ENCODE assay signal across 25 cellular contexts in the genomic region with DNA sequence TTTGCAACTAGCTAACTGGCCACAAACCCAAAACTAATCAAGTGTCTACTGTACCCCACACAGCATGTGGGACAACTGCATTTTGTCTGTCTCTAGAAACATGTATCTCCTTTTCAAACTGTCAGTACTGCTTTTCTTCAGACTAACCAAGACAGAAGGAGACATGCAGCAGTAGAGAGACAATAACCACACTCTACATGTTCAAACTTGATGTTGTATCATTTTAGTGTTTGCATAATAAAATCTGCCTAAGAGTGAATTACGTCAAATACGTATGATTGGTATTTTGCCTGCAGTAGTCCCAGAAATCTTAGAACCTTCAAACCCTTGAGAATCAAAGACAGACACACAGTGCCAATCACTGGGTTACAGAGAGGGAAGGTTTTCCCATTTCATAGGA. TPM values are rescaled to one million over a fixed set of nuclear protein-coding genes. Genes with fewer than 3 reads are reported as not detected.
"Had no signal": no experiment of that assay in that cellular context is flagged by ENCODE, and none has a peak within 500 bp of the region (broad histone marks: within the 10 kb centered on the region; RNA-seq: fewer than 3 reads in every experiment).

No MANE protein-coding gene starts in this region.

- H3K4me3 Mint-ChIP-seq: immature natural killer cell; memory B cell; naive thymus-derived CD4-positive, alpha-beta T cell had no signal

- DNase-seq: dermis blood vessel endothelial cell; dorsolateral prefrontal cortex; effector CD4-positive, alpha-beta T cell; effector memory CD4-positive, alpha-beta T cell; esophagus squamous epithelium; foreskin fibroblast; heart left ventricle; hypothalamus; immature natural killer cell; islet precursor cell; left cardiac atrium; left lung; left ventricle myocardium superior; lower lobe of right lung; mesendoderm; midbrain; naive thymus-derived CD4-positive, alpha-beta T cell had no signal

- H2AFZ ChIP-seq: hepatocyte had no signal

- H3K27ac Mint-ChIP-seq: immature natural killer cell; memory B cell; naive thymus-derived CD4-positive, alpha-beta T cell had no signal

- H3K4me3 ChIP-seq: coronary artery, dorsolateral prefrontal cortex, esophagus squamous epithelium, gastroesophageal sphincter, heart left ventricle, hepatocyte, left lung, lower lobe of right lung had no signal

- H3K9me3 ChIP-seq: esophagus squamous epithelium, gastroesophageal sphincter, heart left ventricle, left lung, lower lobe of right lung had no signal

- H3K27me3 ChIP-seq: esophagus squamous epithelium, hepatocyte, left lung had no signal

- H3K27ac ChIP-seq: coronary artery, dorsolateral prefrontal cortex, esophagus squamous epithelium, gastroesophageal sphincter, heart left ventricle, hepatocyte, left lung, lower lobe of right lung had no signal

- H3K36me3 ChIP-seq: esophagus squamous epithelium, gastroesophageal sphincter, heart left ventricle, left lung, lower lobe of right lung had no signal

- H3K4me1 ChIP-seq: esophagus squamous epithelium, left lung, lower lobe of right lung had no signal

- H3K79me2 ChIP-seq: hepatocyte had no signal

- H3K4me2 ChIP-seq: hepatocyte had no signal

- H3K36me3 Mint-ChIP-seq: immature natural killer cell; memory B cell; naive thymus-derived CD4-positive, alpha-beta T cell had no signal

- H3K4me1 Mint-ChIP-seq: immature natural killer cell; memory B cell; naive thymus-derived CD4-positive, alpha-beta T cell had no signal

- ATAC-seq: gastroesophageal sphincter; heart left ventricle; left cardiac atrium; left lung; left ventricle myocardium superior; lower lobe of right lung; naive thymus-derived CD4-positive, alpha-beta T cell had no signal

- FAIRE-seq: colon, endothelial cell of umbilical vein, frontal cortex had no signal

RNA-seq across cellular contexts. Expression of a gene that starts 22.0 kb away (rescaled TPM):
- total RNA-seq: endothelial cell of umbilical vein, mononuclear cell had no signal
- polyA plus RNA-seq: immature natural killer cell; naive thymus-derived CD4-positive, alpha-beta T cell had no signal
